Comparison of ENCODE assay signal across 20 cellular contexts in the genomic region with DNA sequence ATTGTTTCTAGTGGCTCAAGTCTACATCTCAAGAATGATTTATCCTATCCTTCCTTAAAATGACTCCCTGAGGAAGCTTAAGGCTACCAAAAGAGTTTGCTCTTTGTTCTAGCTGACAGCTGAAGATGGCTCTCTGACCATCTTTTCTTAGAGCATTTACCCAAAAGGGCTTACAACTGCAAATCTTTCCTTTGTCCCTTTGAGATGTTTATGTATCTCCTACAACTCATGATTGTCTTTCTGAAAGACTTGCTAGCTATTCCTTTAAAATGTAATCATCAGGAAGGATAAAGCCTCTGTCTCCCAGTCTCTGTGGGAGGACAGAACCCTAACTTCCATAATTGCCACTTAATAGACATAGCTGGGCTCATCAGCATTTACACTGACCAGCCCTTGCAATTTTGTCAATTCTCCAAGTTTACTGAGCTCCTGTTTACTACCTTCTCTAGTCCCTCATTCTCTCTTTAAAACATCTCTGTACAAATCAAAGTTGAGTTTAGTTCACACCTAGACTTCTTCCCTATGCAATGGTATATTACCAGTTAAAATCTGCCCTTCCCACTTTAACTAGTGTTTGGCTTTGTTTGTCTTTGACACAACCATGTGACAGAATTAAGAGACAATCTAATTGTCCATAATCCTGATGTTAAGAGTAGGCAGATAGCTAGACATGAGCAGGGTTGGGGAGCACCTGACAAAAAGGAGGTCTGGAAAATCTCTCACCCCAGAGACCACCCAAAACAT.
A peak's percentile ranks its signal among the peaks of the same experiment; 100 is the strongest.
DNase-seq lines count a peak whose midpoint lies in the region; ATAC-seq, FAIRE-seq and TF ChIP-seq lines count a peak whose summit lies in the region.
"Had no signal": no experiment of that assay in that cellular context is flagged by ENCODE, and none has a peak within 500 bp of the region (broad histone marks: within the 10 kb centered on the region; RNA-seq: fewer than 3 reads in every experiment).

No MANE protein-coding gene starts in this region.

- TF ChIP-seq RAD21 in K562 (CRISPR knock-in tag; conservative IDR thresholded peaks at IDR 0.05 in 1 of 2, IDR thresholded peaks at IDR 0.05 in 1 of 2), result no peak

- CTCF ChIA-PET in K562 (lab: Yijun Ruan, JAX; ENCODE audit: low intra/inter-chr PET ratio), result no interaction called here

- H3K79me2 ChIP-seq in K562 (ENCODE audit: control insufficient read depth, insufficient read depth, low read length), result peaks cover 12% of the 10 kb centered on the region; the same call in 2 of the 3 replicates

- H3K36me3 Mint-ChIP-seq in naive thymus-derived CD8-positive, alpha-beta T cell, result no peaks in the 10 kb centered on the region
- H3K36me3 Mint-ChIP-seq: CD14-positive monocyte had no signal

- in situ Hi-C loops in K562 (cut with MboI), result no loop called here

- H3K27ac ChIP-seq in HUES48 (ENCODE audit: low read depth, low read length) (peak overlapping the region; percentile 73), K562 (ENCODE audit: extremely low read depth, low read depth, low read length) (peak overlapping the region; percentile 71; the same call in 2 of the 3 replicates), iPS-20b (ENCODE audit: low read length) (no peak overlapping the region)
- H3K27ac ChIP-seq: GM23248 had no signal

- no peak overlapping the region for H3K27ac Mint-ChIP-seq in naive thymus-derived CD8-positive, alpha-beta T cell
- H3K27ac Mint-ChIP-seq: CD14-positive monocyte had no signal

- peaks cover 0 to 8% (median 0%) of the 10 kb centered on the region in 9 donors for H3K9me3 Mint-ChIP-seq in naive thymus-derived CD8-positive, alpha-beta T cell

- no peak for DNase-seq in K562 (ENCODE audit: extremely low read depth in 1 of 4, low spot score in 3 of 4)
- DNase-seq in naive thymus-derived CD8-positive, alpha-beta T cell, result no peak
- no peak for DNase-seq in GM20000 (ENCODE audit: low spot score)
- no peak for DNase-seq in SHP77 (lab: John Stamatoyannopoulos, UW)
- no peak for DNase-seq in AG08395 (ENCODE audit: low spot score)
- DNase-seq: DMS 273 treated with DMSO at 0.1 percent for 48 hours, DND-41, GM23248, KG1, MV-4-11, NCI-H187, NCI-H2107, NCI-H510A, RPMI8226, SIG-M5 had no signal

- H3K9me3 ChIP-seq in HUES48 (ENCODE audit: control insufficient read depth, insufficient read depth, low read length), result peaks cover 31% of the 10 kb centered on the region
- peaks cover 4% of the 10 kb centered on the region; the same call in 1 of the 2 replicates for H3K9me3 ChIP-seq in K562 (replicated peaks; ENCODE audit: control insufficient read depth, insufficient read depth, low read depth, low read length)
- H3K9me3 ChIP-seq in iPS-20b (ENCODE audit: insufficient read depth, low read depth, low read length), result peaks cover 24% of the 10 kb centered on the region

- no peaks in the 10 kb centered on the region for H3K27me3 Mint-ChIP-seq in naive thymus-derived CD8-positive, alpha-beta T cell

- POLR2A ChIA-PET in K562 (lab: Yijun Ruan, JAX), result interaction anchor here (0.6 kb wide), 1 partner anchor 1094 kb away, joined by 3 read pairs; no protein-coding TSS in a partner anchor
- POLR2A ChIA-PET in naive thymus-derived CD8-positive, alpha-beta T cell (lab: Charles Lee), result no interaction called here

- no peaks in the 10 kb centered on the region for H3K9me1 ChIP-seq in K562 (ENCODE audit: control insufficient read depth, insufficient read depth, low read length)

- no peak for TF ChIP-seq EP300 in K562 (IDR thresholded peaks at IDR 0.05; ENCODE audit: low read length)

- H3K4me2 ChIP-seq in K562 (ENCODE audit: insufficient read depth, low read length), result peak overlapping the region; percentile 67

- H3K4me1 ChIP-seq in HUES48 (ENCODE audit: control insufficient read depth, insufficient read depth, low read length), result peaks cover 16% of the 10 kb centered on the region
- peaks cover 4 to 13% of the 10 kb centered on the region in 2 experiments; a peak in 3 of 5 replicates for H3K4me1 ChIP-seq in K562 (replicated peaks in 1 of 2; ENCODE audit: control insufficient read depth in 2 of 2, insufficient read depth in 2 of 2, low read length in 2 of 2)
- peaks cover 11% of the 10 kb centered on the region for H3K4me1 ChIP-seq in iPS-20b (ENCODE audit: insufficient read depth, low read length)

- ATAC-seq in K562, result no peak; the same call in 2 of the 3 replicates
- ATAC-seq in naive thymus-derived CD8-positive, alpha-beta T cell, result no peak

- BruUV-seq in K562 (replicated peaks; lab: Mats Ljungman, UMichigan), result no TSS peak

- peak overlapping the region; percentile 38 for H3K4me3 ChIP-seq in HUES48 (ENCODE audit: low read depth, low read length)
- no peak overlapping the region for H3K4me3 ChIP-seq in K562
- H3K4me3 ChIP-seq in iPS-20b (ENCODE audit: low read length), result peak overlapping the region; percentile 20; the same call in 1 of the 2 replicates
- H3K4me3 ChIP-seq: GM23248 had no signal

- TF ChIP-seq POLR2A in K562 (conservative IDR thresholded peaks at IDR 0.05), result no peak

- intact Hi-C loops in K562 (cut with micrococcal nuclease), result no loop called here

- peaks cover 0 to 2% (median 0%) of the 10 kb centered on the region in 4 donors for H3K4me1 Mint-ChIP-seq in naive thymus-derived CD8-positive, alpha-beta T cell
- H3K4me1 Mint-ChIP-seq: CD14-positive monocyte had no signal

- no peak overlapping the region for H2AFZ ChIP-seq in K562 (ENCODE audit: low read depth, low read length)
- H2AFZ ChIP-seq: GM23248 had no signal

- no peak overlapping the region for H3K9ac ChIP-seq in HUES48 (ENCODE audit: low read depth, low read length)
- no peak overlapping the region for H3K9ac ChIP-seq in K562 (ENCODE audit: insufficient read depth in 1 of 2, low read depth in 2 of 2, low read length in 2 of 2)
- H3K9ac ChIP-seq in iPS-20b (ENCODE audit: low read depth, low read length), result no peak overlapping the region
- H3K9ac ChIP-seq: GM23248 had no signal

- H3K27me3 ChIP-seq in HUES48 (ENCODE audit: control insufficient read depth, insufficient read depth, low read length) (no peaks in the 10 kb centered on the region), K562 (ENCODE audit: control insufficient read depth in 2 of 2, insufficient read depth in 2 of 2, low read length in 2 of 2) (no peaks in the 10 kb centered on the region), iPS-20b (ENCODE audit: insufficient read depth, low read length) (no peaks in the 10 kb centered on the region)

- no peak for FAIRE-seq in K562 (lab: Jason Lieb, UNC)
- FAIRE-seq: G401.6, HepG2 had no signal

- no peak for TF ChIP-seq CTCF in K562 (IDR thresholded peaks at IDR 0.05 in 2 of 3, conservative IDR thresholded peaks at IDR 0.05 in 1 of 3; ENCODE audit: insufficient read depth in 2 of 3, low read depth in 1 of 3, low read length in 3 of 3)
- TF ChIP-seq CTCF in GM20000 (IDR thresholded peaks at IDR 0.05; ENCODE audit: extremely low read depth, missing control alignments), result no peak

- no peaks in the 10 kb centered on the region for H4K20me1 ChIP-seq in K562 (replicated peaks; ENCODE audit: control insufficient read depth, insufficient read depth, low read length)

- H3K4me3 Mint-ChIP-seq in naive thymus-derived CD8-positive, alpha-beta T cell, result no peak overlapping the region
- H3K4me3 Mint-ChIP-seq: CD14-positive monocyte had no signal

- H3K36me3 ChIP-seq in HUES48 (ENCODE audit: control insufficient read depth, insufficient read depth, low read length) (no peaks in the 10 kb centered on the region), K562 (ENCODE audit: control insufficient read depth, insufficient read depth, low read length) (no peaks in the 10 kb centered on the region), iPS-20b (ENCODE audit: insufficient read depth, low read depth, low read length) (no peaks in the 10 kb centered on the region; the same call in 1 of the 2 replicates)

TF ChIP-seq in K562, 482 proteins besides CTCF, POLR2A, EP300 and RAD21 (continues in another document):
- TF ChIP-seq MAFF (IDR thresholded peaks at IDR 0.05; ENCODE audit: low read length), result no peak
- no peak for TF ChIP-seq ILF3 (IDR thresholded peaks at IDR 0.05; ENCODE audit: borderline replicate concordance)
- TF ChIP-seq, protein P1, sequence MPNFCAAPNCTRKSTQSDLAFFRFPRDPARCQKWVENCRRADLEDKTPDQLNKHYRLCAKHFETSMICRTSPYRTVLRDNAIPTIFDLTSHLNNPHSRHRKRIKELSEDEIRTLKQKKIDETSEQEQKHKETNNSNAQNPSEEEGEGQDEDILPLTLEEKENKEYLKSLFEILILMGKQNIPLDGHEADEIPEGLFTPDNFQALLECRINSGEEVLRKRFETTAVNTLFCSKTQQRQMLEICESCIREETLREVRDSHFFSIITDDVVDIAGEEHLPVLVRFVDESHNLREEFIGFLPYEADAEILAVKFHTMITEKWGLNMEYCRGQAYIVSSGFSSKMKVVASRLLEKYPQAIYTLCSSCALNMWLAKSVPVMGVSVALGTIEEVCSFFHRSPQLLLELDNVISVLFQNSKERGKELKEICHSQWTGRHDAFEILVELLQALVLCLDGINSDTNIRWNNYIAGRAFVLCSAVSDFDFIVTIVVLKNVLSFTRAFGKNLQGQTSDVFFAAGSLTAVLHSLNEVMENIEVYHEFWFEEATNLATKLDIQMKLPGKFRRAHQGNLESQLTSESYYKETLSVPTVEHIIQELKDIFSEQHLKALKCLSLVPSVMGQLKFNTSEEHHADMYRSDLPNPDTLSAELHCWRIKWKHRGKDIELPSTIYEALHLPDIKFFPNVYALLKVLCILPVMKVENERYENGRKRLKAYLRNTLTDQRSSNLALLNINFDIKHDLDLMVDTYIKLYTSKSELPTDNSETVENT (CRISPR knock-in tag; IDR thresholded peaks at IDR 0.05), result no peak
- TF ChIP-seq HCFC1 (IDR thresholded peaks at IDR 0.05; ENCODE audit: low read depth, low read length), result no peak
- no peak for TF ChIP-seq PURB (CRISPR knock-in tag; IDR thresholded peaks at IDR 0.05; ENCODE audit: low read depth)
- TF ChIP-seq KLF6 (CRISPR knock-in tag; IDR thresholded peaks at IDR 0.05; ENCODE audit: borderline replicate concordance), result no peak
- TF ChIP-seq IRF2 (CRISPR knock-in tag; IDR thresholded peaks at IDR 0.05), result no peak
- TF ChIP-seq SMARCA5 (IDR thresholded peaks at IDR 0.05), result no peak
- TF ChIP-seq SRSF9 (IDR thresholded peaks at IDR 0.05; ENCODE audit: borderline replicate concordance, low read depth, low read length), result no peak
- no peak for TF ChIP-seq ZBTB17 (CRISPR knock-in tag; IDR thresholded peaks at IDR 0.05)
- TF ChIP-seq, protein P2, sequence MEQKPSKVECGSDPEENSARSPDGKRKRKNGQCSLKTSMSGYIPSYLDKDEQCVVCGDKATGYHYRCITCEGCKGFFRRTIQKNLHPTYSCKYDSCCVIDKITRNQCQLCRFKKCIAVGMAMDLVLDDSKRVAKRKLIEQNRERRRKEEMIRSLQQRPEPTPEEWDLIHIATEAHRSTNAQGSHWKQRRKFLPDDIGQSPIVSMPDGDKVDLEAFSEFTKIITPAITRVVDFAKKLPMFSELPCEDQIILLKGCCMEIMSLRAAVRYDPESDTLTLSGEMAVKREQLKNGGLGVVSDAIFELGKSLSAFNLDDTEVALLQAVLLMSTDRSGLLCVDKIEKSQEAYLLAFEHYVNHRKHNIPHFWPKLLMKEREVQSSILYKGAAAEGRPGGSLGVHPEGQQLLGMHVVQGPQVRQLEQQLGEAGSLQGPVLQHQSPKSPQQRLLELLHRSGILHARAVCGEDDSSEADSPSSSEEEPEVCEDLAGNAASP (IDR thresholded peaks at IDR 0.05), result no peak
- TF ChIP-seq MCM2 (IDR thresholded peaks at IDR 0.05; ENCODE audit: low read depth), result no peak
